In genomic region chr2:174390303-174390702, GRCh38 we compare ENCODE assay signal across 17 cellular contexts. TPM values are rescaled to one million over a fixed set of nuclear protein-coding genes. Genes with fewer than 3 reads are reported as not detected.
"Had no signal": no experiment of that assay in that cellular context is flagged by ENCODE, and none has a peak within 500 bp of the region (broad histone marks: within the 10 kb centered on the region; RNA-seq: fewer than 3 reads in every experiment).

No MANE protein-coding gene starts in this region.

RNA-seq across cellular contexts. Expression of gene SP9, which starts 55.5 kb away (rescaled TPM):
- total RNA-seq: activated B cell treated with CpG ODN at 0.5 μM for 24 hours; activated CD4-positive, alpha-beta memory T cell treated with anti-CD3 and anti-CD28 coated beads for 36 hours; activated CD4-positive, alpha-beta T cell treated with anti-CD3 and anti-CD28 coated beads, Interleukin-2, amount 10 ng/mL, durations not matched to agents 24 days and 14 days; activated CD8-positive, alpha-beta memory T cell treated with anti-CD3 and anti-CD28 coated beads for 36 hours; activated CD8-positive, alpha-beta T cell treated with anti-CD3 and anti-CD28 coated beads for 36 hours; activated naive CD4-positive, alpha-beta T cell treated with anti-CD3 and anti-CD28 coated beads for 36 hours; activated naive CD4-positive, alpha-beta T cell treated with anti-CD3 and anti-CD28 coated beads, Interleukin-2, amount 50 U/mL, for 72 hours; activated naive CD8-positive, alpha-beta T cell treated with anti-CD3 and anti-CD28 coated beads for 36 hours; activated T-cell treated with anti-CD3 and anti-CD28 coated beads, Interleukin-2, amount 50 U/mL, for 4 hours; activated T-cell treated with anti-CD3 and anti-CD28 coated beads, Interleukin-2, amount 50 U/mL, for 72 hours; activated T-helper 1 cell treated with anti-CD3 and anti-CD28 coated beads, Interleukin-12 subunit alpha, Interleukin-12 subunit beta, Interleukin-2, Interleukin-4 antibody, amounts not matched to agents 30 ng/mL and 10 ng/mL and 1 ng/mL, durations not matched to agents 14 hours and 24 hours and 36 hours; activated T-helper 17 cell treated with anti-CD3 and anti-CD28 coated beads, Interleukin-2, amount 50 U/mL, for 72 hours; adrenal gland; aorta; astrocyte; body of pancreas; cardiac septum had no signal
- polyA plus RNA-seq: adrenal gland had no signal
